In the genomic region with DNA sequence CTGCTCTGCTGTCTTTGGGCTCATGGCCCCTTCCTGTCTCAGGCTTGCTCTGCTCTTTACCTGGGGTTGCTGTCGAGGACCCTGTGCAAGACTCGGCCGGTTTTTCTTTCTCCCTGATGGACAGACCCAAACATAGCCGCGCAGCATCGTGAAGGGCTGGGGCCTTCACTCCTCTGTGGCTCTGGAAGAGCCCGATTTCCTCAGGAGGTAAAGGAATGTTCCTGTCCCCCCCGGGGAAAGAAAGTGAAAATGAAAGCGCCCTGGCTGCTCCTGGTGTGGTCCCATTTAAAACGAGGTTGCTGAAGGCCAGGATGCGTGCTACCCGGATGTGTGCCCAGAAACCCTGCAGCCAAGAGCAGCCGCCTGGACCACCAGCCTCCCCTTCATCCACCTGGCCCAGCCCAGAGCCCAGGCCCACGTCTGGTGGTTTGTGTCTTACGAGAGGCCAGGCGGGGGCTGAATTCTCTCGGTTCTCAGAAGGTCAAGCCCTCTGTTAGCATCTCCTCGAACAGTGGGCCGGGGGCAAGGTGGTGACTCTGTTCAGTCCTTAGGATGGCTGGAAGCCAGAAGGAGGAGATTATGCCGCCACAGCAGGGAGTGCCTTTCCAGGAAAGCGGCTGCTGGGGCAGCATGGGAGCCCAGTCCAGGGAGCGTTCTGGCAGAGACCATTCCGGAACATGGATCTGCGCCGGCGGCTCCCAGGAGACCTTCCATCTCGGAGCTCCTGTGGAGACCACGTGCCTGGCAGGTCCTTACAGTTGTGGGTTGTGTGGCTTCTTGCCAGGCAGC, we compare ENCODE assay signal across 8 cellular contexts. TPM values are rescaled to one million over a fixed set of nuclear protein-coding genes. Genes with fewer than 3 reads are reported as not detected.
DNase-seq lines count a peak whose midpoint lies in the region; ATAC-seq and TF ChIP-seq lines count a peak whose summit lies in the region.

No MANE protein-coding gene starts in this region.

- H3K9me3 ChIP-seq in SJCRH30 (replicated peaks), result no peaks in the 10 kb centered on the region
- no peaks in the 10 kb centered on the region for H3K9me3 ChIP-seq in duodenal mucosa (ENCODE audit: control insufficient read depth in 1 of 2, low read length in 2 of 2)
- no peaks in the 10 kb centered on the region for H3K9me3 ChIP-seq in upper lobe of left lung

- H2BK5ac ChIP-seq in mesendoderm (ENCODE audit: low read length), result no peak overlapping the region

- no peak for TF ChIP-seq POLR2A in upper lobe of left lung (IDR thresholded peaks at IDR 0.05)

- H3K79me2 ChIP-seq in mesendoderm (ENCODE audit: control insufficient read depth, insufficient read depth, low read length), result peaks cover 36% of the 10 kb centered on the region

- H3K4me1 ChIP-seq in SJCRH30, result peaks cover 16% of the 10 kb centered on the region
- H3K4me1 ChIP-seq in duodenal mucosa (ENCODE audit: control insufficient read depth in 1 of 2, insufficient read depth in 2 of 2, low read length in 2 of 2), result peaks cover 36 to 37% of the 10 kb centered on the region in 2 donors
- no peaks in the 10 kb centered on the region for H3K4me1 ChIP-seq in mesendoderm (ENCODE audit: control insufficient read depth, low read depth, low read length)
- H3K4me1 ChIP-seq in upper lobe of left lung, result peaks cover 42 to 59% (median 47%) of the 10 kb centered on the region in 4 donors

- DNase-seq in NCI-H82 (lab: John Stamatoyannopoulos, UW), result peak; percentile 63
- no peak for DNase-seq in NCI-H82 treated with DMSO at 0.1 percent for 48 hours (lab: John Stamatoyannopoulos, UW; ENCODE audit: unreplicated experiment)
- DNase-seq in SJCRH30, result peak; percentile 51 to 52
- DNase-seq in mesendoderm, result no peak
- peak in 1 of 2 donors; percentile 39 for DNase-seq in upper lobe of left lung

- no peaks in the 10 kb centered on the region for H3K27me3 ChIP-seq in SJCRH30
- no peaks in the 10 kb centered on the region for H3K27me3 ChIP-seq in duodenal mucosa (ENCODE audit: control insufficient read depth in 1 of 2, insufficient read depth in 2 of 2, low read length in 2 of 2)
- peaks cover 5% of the 10 kb centered on the region for H3K27me3 ChIP-seq in mesendoderm (ENCODE audit: insufficient read depth, low read length, poor library complexity)
- no peaks in the 10 kb centered on the region for H3K27me3 ChIP-seq in upper lobe of left lung

- H2BK15ac ChIP-seq in mesendoderm (replicated peaks; ENCODE audit: low read depth), result no peak overlapping the region

- H3K4me3 ChIP-seq in SJCRH30 (peak overlapping the region; percentile 89), duodenal mucosa (ENCODE audit: low read depth in 1 of 2, low read length in 2 of 2) (peak overlapping the region; percentile 79 to 96), mesendoderm (ENCODE audit: low read length) (peak overlapping the region; percentile 89), upper lobe of left lung (peak overlapping the region; percentile 84 to 97 (median 90))

- no peak overlapping the region for H2BK120ac ChIP-seq in mesendoderm (ENCODE audit: low read depth, low read length)

- TF ChIP-seq EP300 in upper lobe of left lung (IDR thresholded peaks at IDR 0.05), result no peak

- H3K79me1 ChIP-seq in mesendoderm (ENCODE audit: low read length), result peaks cover 37% of the 10 kb centered on the region

- no peak overlapping the region for H3K18ac ChIP-seq in mesendoderm (ENCODE audit: low read length)

- H3K23ac ChIP-seq in mesendoderm (ENCODE audit: low read length), result no peak overlapping the region

- H3K9ac ChIP-seq in duodenal mucosa (ENCODE audit: low read depth in 1 of 2, low read length in 2 of 2), result peak overlapping the region; percentile 94 to 97
- peak overlapping the region; percentile 95 for H3K9ac ChIP-seq in mesendoderm (ENCODE audit: low read length)

- H3K27ac ChIP-seq in SJCRH30, result peak overlapping the region; percentile 65; the same call in 1 of the 2 replicates
- H3K27ac ChIP-seq in duodenal mucosa (ENCODE audit: low read depth, low read length), result peak overlapping the region; percentile 98
- no peak overlapping the region for H3K27ac ChIP-seq in mesendoderm (ENCODE audit: low read depth, low read length)
- peak overlapping the region; percentile 97 to 98 (median 98) for H3K27ac ChIP-seq in upper lobe of left lung

- no peak overlapping the region for H3K4ac ChIP-seq in mesendoderm (ENCODE audit: low read depth, low read length)

- no CpG with 5 or more reads among the region's 28 CpGs for WGBS in mesendoderm (ENCODE audit: extremely low coverage, insufficient coverage, low lambda C conversion rate)
- WGBS in upper lobe of left lung, 2 donors, result 23 to 38% methylated on average over 18 to 27 of the region's 28 CpGs

- no peak for TF ChIP-seq CTCF in upper lobe of left lung (IDR thresholded peaks at IDR 0.05)

- H2AK5ac ChIP-seq in mesendoderm (ENCODE audit: low read length), result no peak overlapping the region

- H3K56ac ChIP-seq in mesendoderm (ENCODE audit: low read length), result peak overlapping the region; percentile 98

- H4K8ac ChIP-seq in mesendoderm (ENCODE audit: low read depth, low read length), result no peak overlapping the region

- no peak overlapping the region for H4K5ac ChIP-seq in mesendoderm (ENCODE audit: low read length)

- peak overlapping the region; percentile 92 for H3K4me2 ChIP-seq in mesendoderm (ENCODE audit: low read length)

- ATAC-seq in upper lobe of left lung (ENCODE audit: low FRiP score in 2 of 2) (no peak), HG02938 (IDR thresholded peaks at IDR 0.05; ENCODE audit: unreplicated experiment) (no peak), HG03469 (IDR thresholded peaks at IDR 0.05; ENCODE audit: unreplicated experiment) (no peak)

- H3K36me3 ChIP-seq in SJCRH30 (no peaks in the 10 kb centered on the region), duodenal mucosa (ENCODE audit: control insufficient read depth in 1 of 2, insufficient read depth in 2 of 2, low read length in 2 of 2) (peaks cover 4 to 15% of the 10 kb centered on the region in 2 donors), mesendoderm (ENCODE audit: control insufficient read depth, insufficient read depth, low read length) (no peaks in the 10 kb centered on the region), upper lobe of left lung (peaks cover 0 to 37% (median 18%) of the 10 kb centered on the region in 4 donors)

RNA-seq across cellular contexts. Expression of a gene that starts 1.2 kb away (rescaled TPM):
- 114 and 137 TPM in 2 replicates for total RNA-seq in SJCRH30 (2014; rRNA removed; shearing (Covaris generic))
- 87.6 TPM for polyA plus RNA-seq in mesendoderm (2013, experiment 1 of 2)
- 89.9 TPM for polyA plus RNA-seq in mesendoderm (2013, experiment 2 of 2)
- 100 to 1,000 TPM; 198 to 385 (median 269) TPM for total RNA-seq in upper lobe of left lung

RNA-seq across cellular contexts. Expression of a gene that starts 8.5 kb away (rescaled TPM):
- total RNA-seq in SJCRH30 (2014; rRNA removed; shearing (Covaris generic)), result 0.43 and 0.59 TPM in 2 replicates
- polyA plus RNA-seq in mesendoderm (2013, experiment 1 of 2), result 0.18 TPM
- 0.25 TPM for polyA plus RNA-seq in mesendoderm (2013, experiment 2 of 2)
- total RNA-seq in upper lobe of left lung, result 1 to 10 TPM; 1.4 to 8.7 (median 2.0) TPM

RNA-seq across cellular contexts. Expression of a gene that starts 24.3 kb away (rescaled TPM):
- total RNA-seq in SJCRH30 (2014; rRNA removed; shearing (Covaris generic)), result 4.4 and 5.6 TPM in 2 replicates
- 2.7 TPM for polyA plus RNA-seq in mesendoderm (2013, experiment 1 of 2)
- polyA plus RNA-seq in mesendoderm (2013, experiment 2 of 2), result 3.0 TPM
- 10 to 100 TPM in 4 of 6 donors, 1 to 10 TPM in 2; 6.1 to 19.3 (median 13.9) TPM for total RNA-seq in upper lobe of left lung

RNA-seq across cellular contexts. Expression of a gene that starts 32.2 kb away (rescaled TPM):
- total RNA-seq in SJCRH30 (2014; rRNA removed; shearing (Covaris generic)), result 48.5 and 64.6 TPM in 2 replicates
- polyA plus RNA-seq in mesendoderm (2013, experiment 1 of 2), result 64.4 TPM
- 65.3 TPM for polyA plus RNA-seq in mesendoderm (2013, experiment 2 of 2)
- total RNA-seq in upper lobe of left lung, result 100 to 1,000 TPM in 1 of 6 donors, 10 to 100 TPM in 5; 42.4 to 161 (median 60.1) TPM

RNA-seq across cellular contexts. Expression of a gene that starts 38.2 kb away (rescaled TPM):
- total RNA-seq in SJCRH30 (2014; rRNA removed; shearing (Covaris generic)), result 19.9 and 22.8 TPM in 2 replicates
- 23.0 TPM for polyA plus RNA-seq in mesendoderm (2013, experiment 1 of 2)
- polyA plus RNA-seq in mesendoderm (2013, experiment 2 of 2), result 22.1 TPM
- 10 to 100 TPM; 12.8 to 34.6 (median 17.8) TPM for total RNA-seq in upper lobe of left lung

Comparison
In these comparisons a context has a peak if more than half of its experiments do, and no peak if none do; other contexts are left out.
1. DNase-seq: peak in NCI-H82 (single experiment) and SJCRH30 (2 of 2); none in NCI-H82 treated with DMSO at 0.1 percent for 48 hours (single experiment) and mesendoderm (single experiment).
2. Peak in every context shown above with its lines, with median percentiles within 50 percentile points of each other: H3K4me3 ChIP-seq.